In genomic region chr6:42616716-42617115, GRCh38 we compare ENCODE assay signal across 1 cellular context.
TF ChIP-seq lines count a peak whose summit lies in the region.

No MANE protein-coding gene starts in this region.

TF ChIP-seq in WTC11, 78 proteins besides CTCF, POLR2A, EP300 and RAD21 (continued from another document):
- TF ChIP-seq ATF1 (CRISPR knock-in tag; IDR thresholded peaks at IDR 0.05), result no peak
- TF ChIP-seq ELF4 (CRISPR knock-in tag; IDR thresholded peaks at IDR 0.05; ENCODE audit: low read depth), result no peak
- TF ChIP-seq SP1 (CRISPR knock-in tag; conservative IDR thresholded peaks at IDR 0.05), result no peak
- TF ChIP-seq ZNF219 (CRISPR knock-in tag; IDR thresholded peaks at IDR 0.05; ENCODE audit: borderline replicate concordance), result no peak
TF ChIP-seq in WTC11: peak in this region for 0.
